In genomic region chr1:89724369-89725015, GRCh38 we compare ENCODE assay signal across 7 cellular contexts.
DNase-seq lines count a peak whose midpoint lies in the region; ATAC-seq and TF ChIP-seq lines count a peak whose summit lies in the region.

No MANE protein-coding gene starts in this region.

- H3K27me3 ChIP-seq in heart right ventricle: no peaks in the 10 kb centered on the region

- POLR2A ChIA-PET in activated CD8-positive, alpha-beta T cell treated with anti-CD3 and anti-CD28 coated beads for 36 hours (lab: Charles Lee): interaction anchor here (1.0 to 2.0 kb wide), 7 partner anchors 9 to 176 kb away, joined by 3 to 13 read pairs (median 5); no protein-coding TSS in a partner anchor

- no peaks in the 10 kb centered on the region for H3K27me3 Mint-ChIP-seq in activated CD8-positive, alpha-beta T cell treated with anti-CD3 and anti-CD28 coated beads for 36 hours

- TF ChIP-seq CTCF in activated CD8-positive, alpha-beta T cell treated with anti-CD3 and anti-CD28 coated beads for 36 hours (IDR thresholded peaks at IDR 0.05): no peak
- no peak for TF ChIP-seq CTCF in heart right ventricle (IDR thresholded peaks at IDR 0.05)

- peaks cover 17% of the 10 kb centered on the region for H3K9me3 Mint-ChIP-seq in activated CD8-positive, alpha-beta T cell treated with anti-CD3 and anti-CD28 coated beads for 36 hours

- 51 to 71% methylated on average over 3 of the region's 3 CpGs for WGBS in heart right ventricle, 2 donors

- peak; percentile 86 for DNase-seq in activated CD8-positive, alpha-beta T cell treated with anti-CD3 and anti-CD28 coated beads for 36 hours
- DNase-seq in heart right ventricle (peak; percentile 19 to 51), ureter (ENCODE audit: low spot score) (no peak)
- DNase-seq in stimulated activated CD8-positive, alpha-beta memory T cell treated with anti-CD3 and anti-CD28 coated beads, Interleukin-15, amount 100 ng/mL, for 48 hours (ENCODE audit: low read depth in 2 of 2): peak; percentile 59 to 62
- DNase-seq in central memory CD4-positive, alpha-beta T cell: no peak

- intact Hi-C loops in activated CD8-positive, alpha-beta T cell treated with anti-CD3 and anti-CD28 coated beads for 36 hours (cut with micrococcal nuclease): loop anchor here (5.0 kb wide), 1 partner anchor 117 kb away; no protein-coding TSS in a partner anchor
- intact Hi-C loops in heart right ventricle (cut with DNase I): loop anchor here in 6 of 10 donors (5.0 kb wide), 3 partner anchors 33 to 92 kb away; partner anchors contain the start of gene LRRC8C (in 2 of the 6)

- H3K4me3 ChIP-seq in heart right ventricle: no peak overlapping the region

- ATAC-seq in GM19463 (IDR thresholded peaks at IDR 0.05; ENCODE audit: unreplicated experiment) (peak; percentile 84), HG03520 (IDR thresholded peaks at IDR 0.05; ENCODE audit: unreplicated experiment) (peak; percentile 48), heart right ventricle (peak; percentile 59 to 90 (median 83))
- peak; percentile 88 for ATAC-seq in activated CD8-positive, alpha-beta T cell treated with anti-CD3 and anti-CD28 coated beads for 36 hours

- no peaks in the 10 kb centered on the region for H3K9me3 ChIP-seq in heart right ventricle

- H3K4me1 ChIP-seq in heart right ventricle: peaks cover 11 to 87% (median 73%) of the 10 kb centered on the region in 9 donors

- CTCF ChIA-PET in activated CD8-positive, alpha-beta T cell treated with anti-CD3 and anti-CD28 coated beads for 36 hours (lab: Charles Lee): interaction anchor here (2.6 to 4.0 kb wide), 2 partner anchors 39 to 93 kb away, joined by 12 to 13 read pairs; partner anchors contain the start of gene LRRC8C

- peak overlapping the region in 9 of 10 donors; percentile 10 to 86 (median 55) for H3K27ac ChIP-seq in heart right ventricle

- peak overlapping the region; percentile 98 for H3K27ac Mint-ChIP-seq in activated CD8-positive, alpha-beta T cell treated with anti-CD3 and anti-CD28 coated beads for 36 hours

- H3K36me3 ChIP-seq in heart right ventricle: no peaks in the 10 kb centered on the region

- peak overlapping the region; percentile 33 for H3K4me3 Mint-ChIP-seq in activated CD8-positive, alpha-beta T cell treated with anti-CD3 and anti-CD28 coated beads for 36 hours

- H3K4me1 Mint-ChIP-seq in activated CD8-positive, alpha-beta T cell treated with anti-CD3 and anti-CD28 coated beads for 36 hours (ENCODE audit: low read depth): peaks cover 91% of the 10 kb centered on the region

- peaks cover 63% of the 10 kb centered on the region for H3K36me3 Mint-ChIP-seq in activated CD8-positive, alpha-beta T cell treated with anti-CD3 and anti-CD28 coated beads for 36 hours (ENCODE audit: low read depth)

Comparison
In these comparisons a context has a peak if more than half of its experiments do, and no peak if none do; other contexts are left out.
1. DNase-seq: peak in activated CD8-positive, alpha-beta T cell treated with anti-CD3 and anti-CD28 coated beads for 36 hours (single experiment), heart right ventricle (2 of 2) and stimulated activated CD8-positive, alpha-beta memory T cell treated with anti-CD3 and anti-CD28 coated beads, Interleukin-15, amount 100 ng/mL, for 48 hours (2 of 2); none in ureter (single experiment) and central memory CD4-positive, alpha-beta T cell (single experiment).
2. Peak in every context shown above with its lines, with median percentiles within 50 percentile points of each other: ATAC-seq.